ENCODE assay signal across 11 cellular contexts in genomic region chr1:54885237-54885679, GRCh38. TPM values are rescaled to one million over a fixed set of nuclear protein-coding genes. Genes with fewer than 3 reads are reported as not detected.
DNase-seq lines count a peak whose midpoint lies in the region; ATAC-seq, FAIRE-seq and TF ChIP-seq lines count a peak whose summit lies in the region.
"Had no signal": no experiment of that assay in that cellular context is flagged by ENCODE, and none has a peak within 500 bp of the region (broad histone marks: within the 10 kb centered on the region; RNA-seq: fewer than 3 reads in every experiment).

No MANE protein-coding gene starts in this region.

- ATAC-seq in body of pancreas, result no peak
- ATAC-seq in HepG2, result no peak
- ATAC-seq in GM19463 (IDR thresholded peaks at IDR 0.05; ENCODE audit: unreplicated experiment), result no peak
- ATAC-seq in GM21423 (IDR thresholded peaks at IDR 0.05; ENCODE audit: unreplicated experiment), result no peak
- ATAC-seq in GM21786 (IDR thresholded peaks at IDR 0.05; ENCODE audit: unreplicated experiment), result no peak

- 38 to 41% methylated on average over 4 of the region's 4 CpGs for WGBS in body of pancreas, 2 donors
- WGBS in HepG2 (ENCODE audit: low lambda C conversion rate), result 0% methylated on average over 4 of the region's 4 CpGs

- peaks cover 63% of the 10 kb centered on the region for H4K20me1 ChIP-seq in HepG2 (ENCODE audit: insufficient read depth, low read length)

- CTCF ChIA-PET in A673 (lab: Charles Lee) (no interaction called here), HepG2 (lab: Yijun Ruan, JAX; ENCODE audit: low intra/inter-chr PET ratio, low total read pairs) (no interaction called here)

- intact Hi-C loops in A673 (cut with micrococcal nuclease; ENCODE audit: unreplicated experiment) (no loop called here), body of pancreas (cut with DNase I) (no loop called here), HepG2 (cut with micrococcal nuclease; ENCODE audit: unreplicated experiment) (loop anchor here (5.0 kb wide), 1 partner anchor 38 kb away; no protein-coding TSS in a partner anchor)

- POLR2A ChIA-PET in A673 (lab: Charles Lee; ENCODE audit: low non-redundant PET) (no interaction called here), HepG2 (lab: Yijun Ruan, JAX) (interaction anchor here (0.7 to 11.2 kb wide), 8 partner anchors 10 to 60 kb away, joined by 3 to 364 read pairs (median 45); no protein-coding TSS in a partner anchor)

- H3K27ac ChIP-seq in A673 (ENCODE audit: low read depth, low read length, poor library complexity, severe bottlenecking) (peak overlapping the region; percentile 89), HUES6 (ENCODE audit: low read depth, low read length) (no peak overlapping the region), body of pancreas (peak overlapping the region in 3 of 4 donors; percentile 25 to 83 (median 68)), HepG2 (ENCODE audit: extremely low read length, insufficient read depth, low read length) (peak overlapping the region; percentile 99)
- H3K27ac ChIP-seq: cardiac muscle cell, right atrium auricular region had no signal

- peaks cover 24% of the 10 kb centered on the region for H3K4me1 ChIP-seq in A673 (ENCODE audit: insufficient read depth, low read length, poor library complexity, severe bottlenecking)
- H3K4me1 ChIP-seq in HUES6 (ENCODE audit: control insufficient read depth, insufficient read depth, low read length), result peaks cover 34% of the 10 kb centered on the region
- peaks cover 46% of the 10 kb centered on the region for H3K4me1 ChIP-seq in body of pancreas
- peaks cover 75% of the 10 kb centered on the region for H3K4me1 ChIP-seq in HepG2 (ENCODE audit: insufficient read depth, low read length)

- no TSS peak for BruUV-seq in A673 (replicated peaks; lab: Mats Ljungman, UMichigan)
- no TSS peak for BruUV-seq in HepG2 (replicated peaks; lab: Mats Ljungman, UMichigan)

- H3K27me3 ChIP-seq in A673 (replicated peaks; ENCODE audit: insufficient read depth, low read depth, low read length, poor library complexity) (no peaks in the 10 kb centered on the region), HUES6 (ENCODE audit: control insufficient read depth, insufficient read depth, low read length) (no peaks in the 10 kb centered on the region), body of pancreas (no peaks in the 10 kb centered on the region), HepG2 (ENCODE audit: control insufficient read depth in 1 of 2, insufficient read depth in 2 of 2, low read length in 2 of 2) (no peaks in the 10 kb centered on the region; a peak in 1 of 5 replicates)
- H3K27me3 ChIP-seq: cardiac muscle cell, right atrium auricular region had no signal

- H2AFZ ChIP-seq in HepG2 (ENCODE audit: low read length), result no peak overlapping the region

- TF ChIP-seq RAD21 in HepG2 (CRISPR knock-in tag; IDR thresholded peaks at IDR 0.05), result no peak

- peak overlapping the region; percentile 99 for H3K9ac ChIP-seq in HUES6 (ENCODE audit: low read length)
- peak overlapping the region; percentile 98 for H3K9ac ChIP-seq in HepG2 (ENCODE audit: insufficient read depth, low read depth, low read length)

- H3K36me3 ChIP-seq in A673 (ENCODE audit: insufficient read depth, low read length, poor library complexity, severe bottlenecking), result peaks cover 49% of the 10 kb centered on the region
- H3K36me3 ChIP-seq in HUES6 (ENCODE audit: control insufficient read depth, insufficient read depth, low read length), result peaks cover 57% of the 10 kb centered on the region
- peaks cover 0 to 2% of the 10 kb centered on the region in 2 donors for H3K36me3 ChIP-seq in body of pancreas (replicated peaks in 1 of 2; ENCODE audit: insufficient read depth in 1 of 2, low read depth in 2 of 2)
- peaks cover 7 to 49% of the 10 kb centered on the region in 2 experiments for H3K36me3 ChIP-seq in HepG2 (replicated peaks in 1 of 2; ENCODE audit: control insufficient read depth in 1 of 2, insufficient read depth in 2 of 2, low read length in 2 of 2)
- H3K36me3 ChIP-seq: right atrium auricular region had no signal

- TF ChIP-seq CTCF in A673 (conservative IDR thresholded peaks at IDR 0.05; ENCODE audit: low read depth, low read length) (no peak), body of pancreas (IDR thresholded peaks at IDR 0.05) (no peak), HepG2 (CRISPR knock-in tag; IDR thresholded peaks at IDR 0.05) (no peak)

- H3K79me2 ChIP-seq in HepG2 (ENCODE audit: insufficient read depth, low read length), result peaks cover 74% of the 10 kb centered on the region

- in situ Hi-C loops in HepG2 (cut with HindIII; ENCODE audit: extremely low pct_ligation_motif_present, low pct_unique_long_range_greater_than_20kb), result no loop called here

- H3K9me3 ChIP-seq in A673 (ENCODE audit: low read depth, low read length, poor library complexity, severe bottlenecking) (no peaks in the 10 kb centered on the region), HUES6 (ENCODE audit: control insufficient read depth, insufficient read depth, low read depth, low read length) (no peaks in the 10 kb centered on the region), body of pancreas (no peaks in the 10 kb centered on the region), HepG2 (ENCODE audit: low read length) (no peaks in the 10 kb centered on the region)
- H3K9me3 ChIP-seq: right atrium auricular region had no signal

- no peak for DNase-seq in A673 (ENCODE audit: low spot score)
- no peak for DNase-seq in body of pancreas
- DNase-seq in HepG2 (ENCODE audit: low spot score), result no peak
- no peak for DNase-seq in Kasumi-1 (lab: John Stamatoyannopoulos, UW)

- TF ChIP-seq EP300 in HepG2 (IDR thresholded peaks at IDR 0.05; ENCODE audit: low read depth in 2 of 2, low read length in 2 of 2) (no peak), HepG2 (CRISPR knock-in tag; IDR thresholded peaks at IDR 0.05; ENCODE audit: borderline replicate concordance) (no peak)

- no peak for FAIRE-seq in HepG2 (lab: Jason Lieb, UNC)
- FAIRE-seq: G401.6 had no signal

- TF ChIP-seq POLR2A in body of pancreas (IDR thresholded peaks at IDR 0.05) (no peak), HepG2 (IDR thresholded peaks at IDR 0.05; ENCODE audit: insufficient read depth in 1 of 2, low read depth in 2 of 2, low read length in 2 of 2) (no peak)

- peak overlapping the region; percentile 100 for H3K4me2 ChIP-seq in HepG2 (ENCODE audit: low read depth, low read length)

- H3K4me3 ChIP-seq in A673 (ENCODE audit: low read depth, low read length, poor library complexity, severe bottlenecking) (peak overlapping the region; percentile 99), HUES6 (ENCODE audit: low read depth, low read length) (peak overlapping the region; percentile 97), body of pancreas (no peak overlapping the region), HepG2 (replicated peaks in 1 of 3; ENCODE audit: insufficient read depth in 1 of 3, low read depth in 2 of 3, low read length in 3 of 3) (peak overlapping the region; percentile 93 to 99 (median 98))

TF ChIP-seq in HepG2, 621 proteins besides CTCF, POLR2A, EP300 and RAD21 (continues in another document):
- TF ChIP-seq ATF5 (CRISPR knock-in tag; IDR thresholded peaks at IDR 0.05; ENCODE audit: low read depth) (no peak), ZNF850 (CRISPR knock-in tag; conservative IDR thresholded peaks at IDR 0.05) (no peak), PAX8 (CRISPR knock-in tag; IDR thresholded peaks at IDR 0.05; ENCODE audit: borderline replicate concordance) (0 out of 2 replicates have a peak, but pooled peaks have one; percentile 64), SIN3A (IDR thresholded peaks at IDR 0.05; ENCODE audit: borderline replicate concordance, low read depth, low read length) (peak; percentile 34; the same call in 1 of the 2 replicates), RBFOX2 (IDR thresholded peaks at IDR 0.05; ENCODE audit: low read depth, low read length) (0 out of 2 replicates have a peak, but pooled peaks have one; percentile 43), SETDB1 (CRISPR knock-in tag; IDR thresholded peaks at IDR 0.05; ENCODE audit: borderline replicate concordance) (no peak), RARA (CRISPR knock-in tag; IDR thresholded peaks at IDR 0.05) (0 out of 2 replicates have a peak, but pooled peaks have one; percentile 8), ZNF556 (CRISPR knock-in tag; IDR thresholded peaks at IDR 0.05; ENCODE audit: borderline replicate concordance) (0 out of 2 replicates have a peak, but pooled peaks have one; percentile 30), AGO1 (IDR thresholded peaks at IDR 0.05; ENCODE audit: low read depth, low read length, poor library complexity, severe bottlenecking) (no peak), ZNF430 (CRISPR knock-in tag; IDR thresholded peaks at IDR 0.05) (0 out of 2 replicates have a peak, but pooled peaks have one; percentile 35)

RNA-seq across cellular contexts. Expression of gene DHCR24, which starts 1.7 kb away (rescaled TPM):
- 245 and 273 TPM in 2 replicates for total RNA-seq in A673 (2021)
- 10 to 100 TPM; 23.6 to 32.3 TPM for total RNA-seq in body of pancreas
- total RNA-seq in HepG2 (2016; rRNA removed; fragmentation: Illumina TruSeq; extraction: Trizol), result 250 and 448 TPM in 2 replicates
- 49.9 and 51.0 TPM in 2 replicates for total RNA-seq in HepG2 (2016; cell fraction: cytosol; rRNA removed; fragmentation: Illumina TruSeq; extraction: Trizol; ENCODE audit: low read depth)
- 228 and 439 TPM in 2 replicates for total RNA-seq in HepG2 (2016; cell fraction: insoluble cytoplasmic fraction; rRNA removed; fragmentation: Illumina TruSeq; extraction: Trizol)
- 153 and 157 TPM in 2 replicates for total RNA-seq in HepG2 (2016; cell fraction: membrane; rRNA removed; fragmentation: Illumina TruSeq; extraction: Trizol)
- total RNA-seq in HepG2 (2016; cell fraction: nucleus; rRNA removed; fragmentation: Illumina TruSeq; extraction: Trizol), result 410 and 468 TPM in 2 replicates
- 374 and 484 TPM in 2 replicates for polyA plus RNA-seq in HepG2 (2011; rRNA removed)
- 348 and 453 TPM in 2 replicates for polyA plus RNA-seq in HepG2 (2011; cell fraction: cytosol; rRNA removed)
- 376 and 486 TPM in 2 replicates for polyA plus RNA-seq in HepG2 (2011; cell fraction: nucleus; rRNA removed)
- 453 and 672 TPM in 2 replicates for polyA plus RNA-seq in HepG2 (2012)
- 36.9 and 39.3 TPM in 2 replicates for polyA plus RNA-seq in HepG2 (2016; cell fraction: cytosol; fragmentation: Illumina TruSeq; extraction: Trizol; ENCODE audit: low read depth)
- polyA plus RNA-seq in HepG2 (2016; cell fraction: insoluble cytoplasmic fraction; fragmentation: Illumina TruSeq; extraction: Trizol; ENCODE audit: low read depth), result 202 and 215 TPM in 2 replicates
- 86.7 and 89.8 TPM in 2 replicates for polyA plus RNA-seq in HepG2 (2016; cell fraction: membrane; fragmentation: Illumina TruSeq; extraction: Trizol; ENCODE audit: low read depth)
- 516 and 527 TPM in 2 replicates for polyA plus RNA-seq in HepG2 (2016; cell fraction: nucleus; fragmentation: Illumina TruSeq; extraction: Trizol; ENCODE audit: insufficient read depth, low read depth)
- polyA minus RNA-seq in HepG2 (2011; rRNA and poly(A)+ RNA removed; ENCODE audit: low replicate concordance), result 777 and 2,246 TPM in 2 replicates
- polyA minus RNA-seq in HepG2 (2011; cell fraction: cytosol; rRNA and poly(A)+ RNA removed), result 316 and 502 TPM in 2 replicates
- 197 and 218 TPM in 2 replicates for polyA minus RNA-seq in HepG2 (2011; cell fraction: nucleus; rRNA and poly(A)+ RNA removed)

Comparison
In these comparisons a context has a peak if more than half of its experiments do, and no peak if none do; other contexts are left out.
1. H3K4me3 ChIP-seq: peak in A673 (single experiment), HUES6 (single experiment) and HepG2 (3 of 3); none in body of pancreas (0 of 2).